ENCODE assay signal across 8 cellular contexts in the genomic region with DNA sequence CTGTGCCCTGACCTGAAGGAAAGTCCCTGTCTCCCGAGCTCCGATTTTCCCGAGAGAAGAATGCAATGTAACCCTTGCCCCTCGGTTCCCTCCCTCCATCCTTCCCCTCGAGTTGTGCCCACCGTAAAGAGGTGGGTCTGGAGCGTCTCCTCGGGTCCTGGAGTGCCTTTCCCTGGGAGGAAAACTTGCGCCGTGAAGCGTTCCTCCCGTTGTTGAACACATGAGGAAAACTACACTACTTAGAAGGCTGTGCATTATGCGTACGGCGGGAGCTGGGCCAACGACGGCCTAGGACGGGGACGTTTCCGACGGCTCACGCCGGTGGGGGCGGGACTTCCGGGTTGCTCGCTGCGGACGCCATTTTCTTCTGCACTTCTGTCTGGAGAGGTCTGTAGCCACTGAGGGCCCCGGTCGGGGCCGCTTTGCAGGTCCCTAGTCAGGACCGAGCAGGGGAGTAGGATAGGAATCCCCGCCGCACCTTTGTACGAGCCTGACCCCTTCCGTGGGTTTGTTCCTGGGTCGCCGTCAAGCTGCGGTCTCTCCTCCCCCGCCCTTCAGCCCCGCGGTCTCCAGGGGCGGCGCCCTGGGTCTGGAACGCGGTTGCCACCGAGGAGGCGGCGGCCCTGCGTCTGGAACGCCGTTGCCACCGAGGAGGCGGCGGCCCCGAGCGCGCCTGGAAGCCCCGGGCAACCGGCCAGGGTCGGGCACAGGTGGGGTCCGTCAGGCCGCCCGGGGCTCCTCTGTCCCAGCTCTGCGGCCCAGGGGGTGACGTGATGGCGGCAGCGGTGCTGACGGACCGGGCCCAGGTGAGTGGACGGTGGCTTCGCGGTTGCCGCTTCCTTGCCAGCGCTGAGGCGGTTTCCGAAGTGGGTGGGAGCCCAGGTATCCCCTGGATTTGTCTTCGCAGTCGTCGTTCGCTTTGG. TPM values are rescaled to one million over a fixed set of nuclear protein-coding genes. Genes with fewer than 3 reads are reported as not detected.
A peak's percentile ranks its signal among the peaks of the same experiment; 100 is the strongest.
DNase-seq lines count a peak whose midpoint lies in the region; ATAC-seq and FAIRE-seq lines count a peak whose summit lies in the region.

Gene ZNF264 (plus strand): TSS at position 360 of the 923 bp plus-strand sequence. CDS start 414 bp downstream, at position 774.

- peaks cover 14 to 23% (median 15%) of the 10 kb centered on the region in 3 donors for H3K9me3 Mint-ChIP-seq in IgD-negative memory B cell
- H3K9me3 Mint-ChIP-seq in activated T-helper 2 cell treated with anti-CD3 and anti-CD28 coated beads, Interferon-gamma antibody, Interleukin-2, Interleukin-4, amounts not matched to agents 10 μg/mL and 5 μg/mL and 100 μg/mL, durations not matched to agents 14 hours and 24 hours and 36 hours, result peaks cover 57% of the 10 kb centered on the region
- peaks cover 9 to 76% (median 41%) of the 10 kb centered on the region in 9 donors for H3K9me3 Mint-ChIP-seq in naive thymus-derived CD8-positive, alpha-beta T cell
- H3K9me3 Mint-ChIP-seq in stimulated activated naive B cell treated with anti-CD40 and anti-IgM and Interleukin-4, amounts not matched to agents 10 μg/mL and 1 μg/mL and 100 μg/mL, for 72 hours, result peaks cover 13 to 14% of the 10 kb centered on the region in 2 donors

- H3K4me3 Mint-ChIP-seq in IgD-negative memory B cell, result peak within 1 kb of the TSS; percentile 90 to 97 (median 96)
- H3K4me3 Mint-ChIP-seq in activated T-helper 2 cell treated with anti-CD3 and anti-CD28 coated beads, Interferon-gamma antibody, Interleukin-2, Interleukin-4, amounts not matched to agents 10 μg/mL and 5 μg/mL and 100 μg/mL, durations not matched to agents 14 hours and 24 hours and 36 hours (ENCODE audit: low read depth), result peak within 1 kb of the TSS; percentile 91
- peak within 1 kb of the TSS; percentile 87 to 95 (median 94) for H3K4me3 Mint-ChIP-seq in naive thymus-derived CD8-positive, alpha-beta T cell
- peak within 1 kb of the TSS; percentile 95 to 98 for H3K4me3 Mint-ChIP-seq in stimulated activated naive B cell treated with anti-CD40 and anti-IgM and Interleukin-4, amounts not matched to agents 10 μg/mL and 1 μg/mL and 100 μg/mL, for 72 hours

- H3K27me3 Mint-ChIP-seq in IgD-negative memory B cell, result peaks cover 4% of the 10 kb centered on the region
- H3K27me3 Mint-ChIP-seq in activated T-helper 2 cell treated with anti-CD3 and anti-CD28 coated beads, Interferon-gamma antibody, Interleukin-2, Interleukin-4, amounts not matched to agents 10 μg/mL and 5 μg/mL and 100 μg/mL, durations not matched to agents 14 hours and 24 hours and 36 hours (ENCODE audit: low read depth), result no peaks in the 10 kb centered on the region
- peaks cover 5 to 11% (median 6%) of the 10 kb centered on the region in 5 donors for H3K27me3 Mint-ChIP-seq in naive thymus-derived CD8-positive, alpha-beta T cell
- H3K27me3 Mint-ChIP-seq in stimulated activated naive B cell treated with anti-CD40 and anti-IgM and Interleukin-4, amounts not matched to agents 10 μg/mL and 1 μg/mL and 100 μg/mL, for 72 hours, result peaks cover 8 to 10% of the 10 kb centered on the region in 2 donors

- POLR2A ChIA-PET in naive thymus-derived CD8-positive, alpha-beta T cell (lab: Charles Lee), result interaction anchor here (1.0 to 2.5 kb wide), 6 partner anchors 20 to 1171 kb away, joined by 3 to 16 read pairs (median 4); partner anchors contain the start of genes ZNF419, ZNF497, ZNF583 and ZNF805

- H3K4me1 Mint-ChIP-seq in IgD-negative memory B cell, result peaks cover 26 to 28% (median 27%) of the 10 kb centered on the region in 3 donors
- peaks cover 19% of the 10 kb centered on the region for H3K4me1 Mint-ChIP-seq in activated T-helper 2 cell treated with anti-CD3 and anti-CD28 coated beads, Interferon-gamma antibody, Interleukin-2, Interleukin-4, amounts not matched to agents 10 μg/mL and 5 μg/mL and 100 μg/mL, durations not matched to agents 14 hours and 24 hours and 36 hours (ENCODE audit: low read depth)
- H3K4me1 Mint-ChIP-seq in naive thymus-derived CD8-positive, alpha-beta T cell, result peaks cover 17 to 37% (median 32%) of the 10 kb centered on the region in 4 donors
- H3K4me1 Mint-ChIP-seq in stimulated activated naive B cell treated with anti-CD40 and anti-IgM and Interleukin-4, amounts not matched to agents 10 μg/mL and 1 μg/mL and 100 μg/mL, for 72 hours, result peaks cover 24 to 42% of the 10 kb centered on the region in 2 donors

- intact Hi-C loops in activated T-helper 2 cell treated with anti-CD3 and anti-CD28 coated beads, Interferon-gamma antibody, Interleukin-2, Interleukin-4, amounts not matched to agents 10 μg/mL and 5 μg/mL and 100 μg/mL, durations not matched to agents 14 hours and 24 hours and 36 hours (cut with micrococcal nuclease), result loop anchor here (2.0 to 5.0 kb wide), 2 partner anchors 49 to 91 kb away; partner anchors contain the start of genes ZNF460 and ZNF805

- peak; percentile 80 for ATAC-seq in GM21526 (IDR thresholded peaks at IDR 0.05; ENCODE audit: low FRiP score, unreplicated experiment)
- peak; percentile 95 to 96 for ATAC-seq in naive thymus-derived CD8-positive, alpha-beta T cell
- peak; percentile 99 for ATAC-seq in stimulated activated naive B cell treated with anti-CD40 and anti-IgM and Interleukin-4, amounts not matched to agents 10 μg/mL and 1 μg/mL and 100 μg/mL, for 72 hours (replicated peaks)

- FAIRE-seq in RCC 7860 (lab: Jason Lieb, UNC), result no peak

- H3K36me3 Mint-ChIP-seq in IgD-negative memory B cell, result peaks cover 12% of the 10 kb centered on the region
- H3K36me3 Mint-ChIP-seq in activated T-helper 2 cell treated with anti-CD3 and anti-CD28 coated beads, Interferon-gamma antibody, Interleukin-2, Interleukin-4, amounts not matched to agents 10 μg/mL and 5 μg/mL and 100 μg/mL, durations not matched to agents 14 hours and 24 hours and 36 hours (ENCODE audit: low read depth), result peaks cover 66% of the 10 kb centered on the region
- peaks cover 43 to 66% (median 47%) of the 10 kb centered on the region in 3 donors for H3K36me3 Mint-ChIP-seq in naive thymus-derived CD8-positive, alpha-beta T cell
- H3K36me3 Mint-ChIP-seq in stimulated activated naive B cell treated with anti-CD40 and anti-IgM and Interleukin-4, amounts not matched to agents 10 μg/mL and 1 μg/mL and 100 μg/mL, for 72 hours, result peaks cover 46 to 63% of the 10 kb centered on the region in 2 donors

- DNase-seq in DMS153 (lab: John Stamatoyannopoulos, UW), result peak; percentile 22
- peak; percentile 52 for DNase-seq in RCC 7860 (ENCODE audit: low spot score)
- peak; percentile 84 for DNase-seq in activated T-helper 2 cell treated with anti-CD3 and anti-CD28 coated beads, Interferon-gamma antibody, Interleukin-2, Interleukin-4, amounts not matched to agents 10 μg/mL and 5 μg/mL and 100 μg/mL, durations not matched to agents 14 hours and 24 hours and 36 hours (ENCODE audit: low spot score)
- peak; percentile 86 for DNase-seq in fibroblast of peridontal ligament (ENCODE audit: extremely low read depth)
- peak; percentile 80 to 94 (median 86) for DNase-seq in naive thymus-derived CD8-positive, alpha-beta T cell
- peak; percentile 85 for DNase-seq in stimulated activated naive B cell treated with anti-CD40 and anti-IgM and Interleukin-4, amounts not matched to agents 10 μg/mL and 1 μg/mL and 100 μg/mL, for 72 hours

- peak within 1 kb of the TSS; percentile 81 to 96 (median 95) for H3K27ac Mint-ChIP-seq in IgD-negative memory B cell
- H3K27ac Mint-ChIP-seq in activated T-helper 2 cell treated with anti-CD3 and anti-CD28 coated beads, Interferon-gamma antibody, Interleukin-2, Interleukin-4, amounts not matched to agents 10 μg/mL and 5 μg/mL and 100 μg/mL, durations not matched to agents 14 hours and 24 hours and 36 hours, result peak within 1 kb of the TSS; percentile 83
- H3K27ac Mint-ChIP-seq in naive thymus-derived CD8-positive, alpha-beta T cell, result peak within 1 kb of the TSS; percentile 94 to 98 (median 96)
- peak within 1 kb of the TSS; percentile 98 for H3K27ac Mint-ChIP-seq in stimulated activated naive B cell treated with anti-CD40 and anti-IgM and Interleukin-4, amounts not matched to agents 10 μg/mL and 1 μg/mL and 100 μg/mL, for 72 hours

RNA-seq across cellular contexts. Expression of gene ZNF264, which starts in this region (rescaled TPM):
- polyA plus RNA-seq in IgD-negative memory B cell, result 15.9 TPM
- total RNA-seq in activated T-helper 2 cell treated with anti-CD3 and anti-CD28 coated beads, Interferon-gamma antibody, Interleukin-2, Interleukin-4, amounts not matched to agents 10 μg/mL and 5 μg/mL and 100 μg/mL, durations not matched to agents 14 hours and 24 hours and 36 hours, result 16.5 and 18.0 TPM in 2 replicates
- 10 to 100 TPM; 77.4 to 77.6 TPM for total RNA-seq in naive thymus-derived CD8-positive, alpha-beta T cell
- polyA plus RNA-seq in naive thymus-derived CD8-positive, alpha-beta T cell, result 10 to 100 TPM; 21.7 to 30.6 (median 29.2) TPM

Comparison
In these comparisons a context has a peak if more than half of its experiments do, and no peak if none do; other contexts are left out.
1. Peak in every context shown above with its lines: DNase-seq and ATAC-seq.
2. DNase-seq: peak in every context shown above with its lines; median percentile 86 in fibroblast of peridontal ligament; 86 in naive thymus-derived CD8-positive, alpha-beta T cell; 85 in stimulated activated naive B cell treated with anti-CD40 and anti-IgM and Interleukin-4, amounts not matched to agents 10 μg/mL and 1 μg/mL and 100 μg/mL, for 72 hours; 84 in activated T-helper 2 cell treated with anti-CD3 and anti-CD28 coated beads, Interferon-gamma antibody, Interleukin-2, Interleukin-4, amounts not matched to agents 10 μg/mL and 5 μg/mL and 100 μg/mL, durations not matched to agents 14 hours and 24 hours and 36 hours; 52 in RCC 7860; 22 in DMS153.